In genomic region chr3:12658593-12659058, GRCh38 we compare ENCODE assay signal across 10 cellular contexts. TPM values are rescaled to one million over a fixed set of nuclear protein-coding genes. Genes with fewer than 3 reads are reported as not detected.
DNase-seq lines count a peak whose midpoint lies in the region; ATAC-seq and TF ChIP-seq lines count a peak whose summit lies in the region.
"Had no signal": no experiment of that assay in that cellular context is flagged by ENCODE, and none has a peak within 500 bp of the region (broad histone marks: within the 10 kb centered on the region; RNA-seq: fewer than 3 reads in every experiment).

No MANE protein-coding gene starts in this region.

- H3K4me1 ChIP-seq in BLaER1 treated with 17β-estradiol and CSF1 and Interleukin-3, amounts not matched to agents 10 nM and 100 nM, result peaks cover 21 to 77% (median 41%) of the 10 kb centered on the region in 10 experiments
- H3K4me1 ChIP-seq in HUES6 (ENCODE audit: control insufficient read depth, insufficient read depth, low read length) (peaks cover 26% of the 10 kb centered on the region), osteoblast (ENCODE audit: insufficient read depth, low read length) (peaks cover 56% of the 10 kb centered on the region)

- TF ChIP-seq CTCF in coronary artery (IDR thresholded peaks at IDR 0.05), result no peak
- TF ChIP-seq CTCF in osteoblast (IDR thresholded peaks at IDR 0.05; ENCODE audit: extremely low read depth, low read depth, low read length), result no peak

- no peaks in the 10 kb centered on the region for H3K27me3 ChIP-seq in BLaER1 treated with 17β-estradiol and CSF1 and Interleukin-3, amounts not matched to agents 10 nM and 100 nM
- H3K27me3 ChIP-seq in HUES6 (ENCODE audit: control insufficient read depth, insufficient read depth, low read length) (no peaks in the 10 kb centered on the region), osteoblast (ENCODE audit: insufficient read depth, low read length) (no peaks in the 10 kb centered on the region)

- peak overlapping the region in 7 of 11 experiments; percentile 1 to 99 (median 91); a peak in 11 of 22 replicates for H3K4me2 ChIP-seq in BLaER1 treated with 17β-estradiol and CSF1 and Interleukin-3, amounts not matched to agents 10 nM and 100 nM
- peak overlapping the region; percentile 65 for H3K4me2 ChIP-seq in osteoblast (ENCODE audit: insufficient read depth, low read length)

- H3K79me2 ChIP-seq in osteoblast (ENCODE audit: insufficient read depth, low read length), result peaks cover 98% of the 10 kb centered on the region

- peak overlapping the region in 2 of 11 experiments; percentile 17; a peak in 2 of 22 replicates for H3K9ac ChIP-seq in BLaER1 treated with 17β-estradiol and CSF1 and Interleukin-3, amounts not matched to agents 10 nM and 100 nM
- no peak overlapping the region for H3K9ac ChIP-seq in HUES6 (ENCODE audit: low read length)

- no peak overlapping the region for H3K4me3 ChIP-seq in BLaER1 treated with 17β-estradiol and CSF1 and Interleukin-3, amounts not matched to agents 10 nM and 100 nM
- no peak overlapping the region for H3K4me3 ChIP-seq in HUES6 (ENCODE audit: low read depth, low read length)
- peak overlapping the region; percentile 2 for H3K4me3 ChIP-seq in coronary artery
- peak overlapping the region; percentile 12 for H3K4me3 ChIP-seq in osteoblast (ENCODE audit: insufficient read depth, low read length)

- H3K9me3 ChIP-seq in BLaER1 treated with 17β-estradiol and CSF1 and Interleukin-3, amounts not matched to agents 10 nM and 100 nM (replicated peaks in 1 of 11), result peaks cover 0 to 27% (median 18%) of the 10 kb centered on the region in 11 experiments; a peak in 17 of 22 replicates
- no peaks in the 10 kb centered on the region for H3K9me3 ChIP-seq in HUES6 (ENCODE audit: control insufficient read depth, insufficient read depth, low read depth, low read length)
- H3K9me3 ChIP-seq in osteoblast (ENCODE audit: low read depth, low read length), result no peaks in the 10 kb centered on the region

- peaks cover 0 to 43% (median 28%) of the 10 kb centered on the region in 11 experiments; a peak in 18 of 22 replicates for H3K36me3 ChIP-seq in BLaER1 treated with 17β-estradiol and CSF1 and Interleukin-3, amounts not matched to agents 10 nM and 100 nM
- H3K36me3 ChIP-seq in HUES6 (ENCODE audit: control insufficient read depth, insufficient read depth, low read length) (no peaks in the 10 kb centered on the region), osteoblast (ENCODE audit: insufficient read depth, low read length) (no peaks in the 10 kb centered on the region)

- H3K27ac ChIP-seq in BLaER1 treated with 17β-estradiol and CSF1 and Interleukin-3, amounts not matched to agents 10 nM and 100 nM, result peak overlapping the region in 5 of 11 experiments; percentile 25 to 59 (median 50); a peak in 8 of 22 replicates
- H3K27ac ChIP-seq in HUES6 (ENCODE audit: low read depth, low read length), result 0 out of 2 replicates have a peak overlapping the region, but pooled peaks have one; percentile 44
- H3K27ac ChIP-seq in coronary artery, result peak overlapping the region; percentile 66 to 74
- H3K27ac ChIP-seq in osteoblast (ENCODE audit: low read depth, low read length), result peak overlapping the region; percentile 68

- no peak for DNase-seq in coronary artery (ENCODE audit: low spot score)
- peak; percentile 77 for DNase-seq in osteoblast (ENCODE audit: insufficient read length, low spot score, missing footprints)
- DNase-seq in NCI-H146 (lab: John Stamatoyannopoulos, UW), result no peak
- DNase-seq in HK-2 (ENCODE audit: unreplicated experiment), result no peak
- DNase-seq: activated effector memory CD4-positive, alpha-beta T cell treated with Interleukin-2 at 50 U/mL for 16 hours; stimulated activated CD4-positive, alpha-beta T cell treated with anti-CD3 and anti-CD28 coated beads, Interleukin-2, amount 100 ng/mL, for 24 hours had no signal

- no peak overlapping the region for H2AFZ ChIP-seq in osteoblast (ENCODE audit: low read length)

- H4K20me1 ChIP-seq in BLaER1 treated with 17β-estradiol and CSF1 and Interleukin-3, amounts not matched to agents 10 nM and 100 nM, result peaks cover 65 to 99% (median 91%) of the 10 kb centered on the region in 11 experiments
- H4K20me1 ChIP-seq in osteoblast (ENCODE audit: insufficient read depth, low read length), result peaks cover 57% of the 10 kb centered on the region

- ATAC-seq in HG03460 (IDR thresholded peaks at IDR 0.05; ENCODE audit: unreplicated experiment) (no peak), GM19035 (IDR thresholded peaks at IDR 0.05; ENCODE audit: unreplicated experiment) (no peak)

RNA-seq across cellular contexts. Expression of gene RAF1, which starts 5.3 kb away (rescaled TPM):
- total RNA-seq in osteoblast, result 107 and 118 TPM in 2 replicates

Comparison
In these comparisons a context has a peak if more than half of its experiments do, and no peak if none do; other contexts are left out.
1. H3K4me3 ChIP-seq: peak in coronary artery (single experiment) and osteoblast (single experiment); none in BLaER1 treated with 17β-estradiol and CSF1 and Interleukin-3, amounts not matched to agents 10 nM and 100 nM (0 of 10) and HUES6 (single experiment).